Comparison of ENCODE assay signal across 14 cellular contexts in genomic region chr7:92704858-92705257, GRCh38.
DNase-seq lines count a peak whose midpoint lies in the region; ATAC-seq and TF ChIP-seq lines count a peak whose summit lies in the region.
"Had no signal": no experiment of that assay in that cellular context is flagged by ENCODE, and none has a peak within 500 bp of the region (broad histone marks: within the 10 kb centered on the region; RNA-seq: fewer than 3 reads in every experiment).

No MANE protein-coding gene starts in this region.

- H3K4me1 ChIP-seq in DND-41 (ENCODE audit: insufficient read depth, low read length), result peaks cover 17% of the 10 kb centered on the region
- H3K4me1 ChIP-seq in smooth muscle cell (ENCODE audit: low read depth), result no peaks in the 10 kb centered on the region

- no peak overlapping the region for H3K9ac ChIP-seq in DND-41 (ENCODE audit: low read depth, low read length)
- no peak overlapping the region for H3K9ac ChIP-seq in smooth muscle cell (ENCODE audit: low read depth)

- peaks cover 20% of the 10 kb centered on the region; the same call in 1 of the 2 replicates for H4K20me1 ChIP-seq in DND-41 (ENCODE audit: insufficient read depth, low read length)
- no peaks in the 10 kb centered on the region for H4K20me1 ChIP-seq in smooth muscle cell (ENCODE audit: low read depth)

- ATAC-seq in DND-41 (ENCODE audit: insufficient read depth, low read depth) (no peak), T-helper 17 cell (no peak)

- intact Hi-C loops in Calu3 (cut with micrococcal nuclease; ENCODE audit: unreplicated experiment), result no loop called here

- H3F3A ChIP-seq in smooth muscle cell (ENCODE audit: low read depth), result peaks cover 8% of the 10 kb centered on the region

- no peak overlapping the region for H3K4me3 Mint-ChIP-seq in Calu3 (ENCODE audit: low read depth, unreplicated experiment)
- no peak overlapping the region for H3K4me3 Mint-ChIP-seq in T-helper 17 cell
- H3K4me3 Mint-ChIP-seq: CD4-positive, alpha-beta memory T cell had no signal

- BruUV-seq in Calu3 (replicated peaks; lab: Mats Ljungman, UMichigan), result no TSS peak

- H3K27ac ChIP-seq in DND-41 (ENCODE audit: low read length) (peak overlapping the region; percentile 48), smooth muscle cell (ENCODE audit: low read depth) (peak overlapping the region; percentile 25)

- no peaks in the 10 kb centered on the region for H3K9me3 Mint-ChIP-seq in Calu3 (ENCODE audit: low read depth, unreplicated experiment)

- CTCF ChIA-PET in Calu3 (lab: Charles Lee), result interaction anchor here (0.8 kb wide), 1 partner anchor 9 kb away, joined by 4 read pairs; no protein-coding TSS in a partner anchor

- no peak overlapping the region for H3K4me3 ChIP-seq in DND-41 (ENCODE audit: low read depth in 1 of 2, low read length in 2 of 2)
- no peak overlapping the region for H3K4me3 ChIP-seq in smooth muscle cell

- peaks cover 98% of the 10 kb centered on the region for H3K79me2 ChIP-seq in DND-41 (ENCODE audit: insufficient read depth, low read length)
- peaks cover 39% of the 10 kb centered on the region for H3K79me2 ChIP-seq in smooth muscle cell (ENCODE audit: low read depth)

- H3K4me2 ChIP-seq in DND-41 (ENCODE audit: insufficient read depth, low read length) (no peak overlapping the region), smooth muscle cell (no peak overlapping the region)

- H3K27me3 ChIP-seq in DND-41 (ENCODE audit: insufficient read depth, low read length, poor library complexity) (no peaks in the 10 kb centered on the region), smooth muscle cell (ENCODE audit: low read depth) (no peaks in the 10 kb centered on the region)

- peaks cover 88% of the 10 kb centered on the region for H3K36me3 ChIP-seq in DND-41 (ENCODE audit: insufficient read depth, low read length)
- peaks cover 3% of the 10 kb centered on the region for H3K36me3 ChIP-seq in smooth muscle cell (ENCODE audit: low read depth)

- TF ChIP-seq CTCF in Calu3 (IDR thresholded peaks at IDR 0.05; ENCODE audit: unreplicated experiment) (no peak), DND-41 (IDR thresholded peaks at IDR 0.05; ENCODE audit: borderline replicate concordance, extremely low read depth, low read length, poor library complexity, severe bottlenecking) (no peak), smooth muscle cell (IDR thresholded peaks at IDR 0.05; ENCODE audit: borderline replicate concordance, insufficient read depth, poor library complexity, severe bottlenecking) (no peak)

- H3K27ac Mint-ChIP-seq in Calu3 (ENCODE audit: unreplicated experiment) (peak overlapping the region; percentile 86), T-helper 17 cell (peak overlapping the region; percentile 85)

- H3K4me1 Mint-ChIP-seq in Calu3 (ENCODE audit: low read depth, unreplicated experiment), result peaks cover 64% of the 10 kb centered on the region
- peaks cover 33% of the 10 kb centered on the region for H3K4me1 Mint-ChIP-seq in T-helper 17 cell

- H3K9me3 ChIP-seq in DND-41 (ENCODE audit: insufficient read depth, low read length, severe bottlenecking) (no peaks in the 10 kb centered on the region), T-helper 17 cell (ENCODE audit: control insufficient read depth, low read length, poor library complexity, severe bottlenecking) (no peaks in the 10 kb centered on the region), smooth muscle cell (replicated peaks; ENCODE audit: low read depth) (no peaks in the 10 kb centered on the region)

- no peak for DNase-seq in Calu3
- no peak for DNase-seq in DND-41
- no peak for DNase-seq in T-helper 17 cell
- DNase-seq in smooth muscle cell (lab: John Stamatoyannopoulos, UW; ENCODE audit: unreplicated experiment), result no peak
- no peak for DNase-seq in NCI-H1092 (lab: John Stamatoyannopoulos, UW)
- DNase-seq in NCI-H2081 treated with DMSO at 0.1 percent for 48 hours (lab: John Stamatoyannopoulos, UW), result no peak
- DNase-seq: C1 segment of cervical spinal cord; CD4-positive, alpha-beta memory T cell; COR-L47; DMS79; GF-D8; GOT3; H7; HCEC 1CT had no signal

- peaks cover 33% of the 10 kb centered on the region for H3K36me3 Mint-ChIP-seq in Calu3 (ENCODE audit: insufficient read depth, unreplicated experiment)
- peaks cover 2% of the 10 kb centered on the region for H3K36me3 Mint-ChIP-seq in T-helper 17 cell (ENCODE audit: low read depth)

- WGBS in smooth muscle cell (ENCODE audit: low lambda C conversion rate), result 97% methylated on average over 3 of the region's 3 CpGs

- H2AFZ ChIP-seq in DND-41 (ENCODE audit: low read depth, low read length), result no peak overlapping the region
- H2AFZ ChIP-seq in smooth muscle cell (ENCODE audit: low read depth), result no peak overlapping the region

- H3K27me3 Mint-ChIP-seq in Calu3 (ENCODE audit: unreplicated experiment) (no peaks in the 10 kb centered on the region), T-helper 17 cell (no peaks in the 10 kb centered on the region)
- H3K27me3 Mint-ChIP-seq: CD4-positive, alpha-beta memory T cell had no signal
